In the genomic region with DNA sequence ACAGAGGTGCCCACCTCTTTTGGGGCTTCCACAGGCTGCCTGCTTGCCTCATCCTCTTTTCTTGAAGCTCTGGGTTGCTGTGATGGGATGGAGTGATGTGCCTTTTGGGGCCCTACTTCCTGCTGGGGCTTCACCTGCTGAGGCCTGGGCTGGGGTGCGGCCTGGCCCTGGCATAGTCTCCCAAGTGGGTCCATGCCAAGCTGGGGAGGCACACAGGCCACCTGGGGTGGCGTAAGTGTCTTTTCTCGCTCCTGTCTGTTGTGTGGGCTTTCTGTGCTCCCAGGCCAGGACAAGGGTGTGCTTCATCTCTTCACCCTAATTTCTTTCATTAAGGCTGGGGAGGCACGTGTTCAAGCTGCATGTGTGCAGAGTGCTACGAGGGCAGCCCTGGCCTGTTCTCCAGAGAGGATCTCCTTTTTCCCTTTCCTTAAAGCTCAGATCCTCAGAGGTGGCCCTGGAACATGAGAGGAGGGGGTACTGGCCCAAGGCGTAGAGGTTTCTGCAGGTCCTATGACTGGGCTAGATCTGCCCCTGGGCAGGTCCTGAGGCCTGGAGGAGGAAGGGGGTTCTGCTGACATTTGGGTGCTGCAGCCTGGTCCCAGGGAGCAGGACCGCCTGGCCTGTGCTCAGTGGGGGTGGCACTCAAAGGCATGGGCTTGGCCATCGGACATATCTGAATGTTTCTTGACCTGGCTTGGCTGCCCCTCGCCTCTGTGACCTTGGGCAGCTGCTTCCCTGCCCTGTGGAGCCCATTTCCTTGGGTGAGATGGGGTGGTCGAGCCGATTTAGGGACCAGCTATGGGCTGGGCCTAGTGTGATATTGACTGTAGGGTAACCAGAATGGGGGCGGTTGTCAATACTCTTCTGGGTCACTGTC, we compare ENCODE assay signal across 31 cellular contexts. TPM values are rescaled to one million over a fixed set of nuclear protein-coding genes. Genes with fewer than 3 reads are reported as not detected.
"Had no signal": no experiment of that assay in that cellular context is flagged by ENCODE, and none has a peak within 500 bp of the region (broad histone marks: within the 10 kb centered on the region; RNA-seq: fewer than 3 reads in every experiment).

No MANE protein-coding gene starts in this region.

- H3K4me1 ChIP-seq: esophagus muscularis mucosa, foreskin keratinocyte, gastroesophageal sphincter, left lung, prostate gland, right atrium auricular region, tibial nerve, upper lobe of right lung, uterus had no signal

- H3K27me3 ChIP-seq: right atrium auricular region, upper lobe of right lung, uterus had no signal

- H3K36me3 Mint-ChIP-seq: naive thymus-derived CD8-positive, alpha-beta T cell had no signal

- H3K36me3 ChIP-seq: esophagus muscularis mucosa, gastroesophageal sphincter, heart left ventricle, left lung, neutrophil, prostate gland, right atrium auricular region, thoracic aorta, tibial nerve, upper lobe of right lung, uterus had no signal

- H3K4me3 Mint-ChIP-seq: naive thymus-derived CD8-positive, alpha-beta T cell; nephron progenitor cell had no signal

- ATAC-seq: gastroesophageal sphincter; heart left ventricle; left cardiac atrium; naive thymus-derived CD8-positive, alpha-beta T cell; sciatic nerve had no signal

- H3K4me3 ChIP-seq: coronary artery, esophagus muscularis mucosa, gastroesophageal sphincter, heart left ventricle, left lung, prostate gland, right atrium auricular region, smooth muscle cell, thoracic aorta, tibial nerve, upper lobe of right lung, uterus had no signal

- H3K9me3 Mint-ChIP-seq: naive thymus-derived CD8-positive, alpha-beta T cell; nephron progenitor cell had no signal

- H3K27ac ChIP-seq: coronary artery, esophagus muscularis mucosa, foreskin keratinocyte, gastroesophageal sphincter, heart left ventricle, left lung, neutrophil, prostate gland, right atrium auricular region, thoracic aorta, tibial nerve, upper lobe of right lung, uterus had no signal

- H3K27ac Mint-ChIP-seq: nephron progenitor cell had no signal

- H3K9me3 ChIP-seq: esophagus muscularis mucosa, gastroesophageal sphincter, heart left ventricle, left lung, neutrophil, prostate gland, right atrium auricular region, thoracic aorta, tibial nerve, upper lobe of right lung, uterus had no signal

- H3K4me2 ChIP-seq: smooth muscle cell had no signal

- DNase-seq: dermis blood vessel endothelial cell; effector memory CD4-positive, alpha-beta T cell; foreskin keratinocyte; heart left ventricle; hippocampal formation; left cardiac atrium; left lung; mesenchymal stem cell; midbrain; naive thymus-derived CD8-positive, alpha-beta T cell; nephron progenitor cell; stimulated activated CD4-positive, alpha-beta T cell treated with anti-CD3 and anti-CD28 coated beads, Interleukin-12 subunit alpha, Interleukin-12 subunit beta, amount 100 ng/mL, for 4 hours; stimulated activated CD4-positive, alpha-beta T cell treated with anti-CD3 and anti-CD28 coated beads, Interleukin-1b, Interleukin-23, amount 100 ng/mL, for 48 hours; stimulated activated CD4-positive, alpha-beta T cell treated with anti-CD3 and anti-CD28 coated beads, Interleukin-4, amount 100 ng/mL, for 1 hour; stimulated activated CD8-positive, alpha-beta memory T cell treated with anti-CD3 and anti-CD28 coated beads, Interleukin-4, amount 100 ng/mL, for 48 hours; stimulated activated naive CD4-positive, alpha-beta T cell treated with Interleukin-2 at 50 U/mL for 16 hours; upper lobe of right lung; uterus had no signal

RNA-seq across cellular contexts. Expression of a gene that starts 23.7 kb away (rescaled TPM):
- total RNA-seq: dermis blood vessel endothelial cell; endothelial cell of umbilical vein; esophagus muscularis mucosa; fibroblast of lung; foreskin keratinocyte; left cardiac atrium; left lung; mucosa of gallbladder; naive thymus-derived CD8-positive, alpha-beta T cell; right atrium auricular region; sciatic nerve; smooth muscle cell; thoracic aorta; upper lobe of right lung had no signal
- polyA plus RNA-seq: fibroblast of lung, foreskin keratinocyte, smooth muscle cell had no signal
